In the genomic region with DNA sequence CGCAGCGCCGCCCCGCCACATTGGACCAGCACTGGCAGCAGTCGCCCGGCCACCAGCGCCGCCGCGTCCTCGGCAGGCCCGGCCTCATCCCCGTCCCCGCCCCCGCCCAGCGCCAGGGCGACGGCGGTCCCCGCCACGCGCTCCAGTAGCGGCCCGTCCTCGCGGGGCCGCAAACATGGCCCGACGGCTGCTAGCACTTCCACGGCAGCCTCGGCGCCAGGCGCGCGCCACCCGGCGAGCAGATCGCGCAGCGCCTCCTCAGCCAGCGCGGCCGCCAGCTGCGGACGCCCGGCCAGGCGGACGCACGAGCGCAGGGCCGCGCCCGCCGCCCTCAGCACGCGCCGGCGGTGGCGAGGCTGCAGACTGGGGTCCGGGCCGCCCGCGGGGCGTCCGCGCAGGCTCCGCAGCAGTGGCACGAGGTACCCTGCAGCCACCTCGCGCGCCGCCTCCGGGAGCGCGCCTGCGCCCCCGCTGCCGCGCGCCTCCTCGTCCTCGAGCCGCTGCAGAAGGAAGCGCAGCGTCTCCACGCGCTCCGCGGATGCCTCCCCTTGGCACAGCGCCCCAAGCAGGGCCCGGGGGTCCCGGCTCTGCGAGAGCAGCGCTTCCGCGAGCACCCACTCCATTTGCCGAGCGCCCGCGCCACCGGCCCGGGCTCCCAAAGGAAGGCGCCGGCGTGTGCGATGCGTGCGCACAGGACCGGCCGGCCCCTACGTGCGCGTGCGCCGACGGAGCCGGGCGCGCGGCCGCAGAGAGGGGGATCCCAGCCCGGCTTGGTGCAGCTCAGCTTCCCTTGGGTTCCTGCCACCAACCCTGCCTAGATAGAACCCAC, we compare ENCODE assay signal across 8 cellular contexts. TPM values are rescaled to one million over a fixed set of nuclear protein-coding genes. Genes with fewer than 3 reads are reported as not detected.
DNase-seq lines count a peak whose midpoint lies in the region; ATAC-seq and TF ChIP-seq lines count a peak whose summit lies in the region.

A gene with protein sequence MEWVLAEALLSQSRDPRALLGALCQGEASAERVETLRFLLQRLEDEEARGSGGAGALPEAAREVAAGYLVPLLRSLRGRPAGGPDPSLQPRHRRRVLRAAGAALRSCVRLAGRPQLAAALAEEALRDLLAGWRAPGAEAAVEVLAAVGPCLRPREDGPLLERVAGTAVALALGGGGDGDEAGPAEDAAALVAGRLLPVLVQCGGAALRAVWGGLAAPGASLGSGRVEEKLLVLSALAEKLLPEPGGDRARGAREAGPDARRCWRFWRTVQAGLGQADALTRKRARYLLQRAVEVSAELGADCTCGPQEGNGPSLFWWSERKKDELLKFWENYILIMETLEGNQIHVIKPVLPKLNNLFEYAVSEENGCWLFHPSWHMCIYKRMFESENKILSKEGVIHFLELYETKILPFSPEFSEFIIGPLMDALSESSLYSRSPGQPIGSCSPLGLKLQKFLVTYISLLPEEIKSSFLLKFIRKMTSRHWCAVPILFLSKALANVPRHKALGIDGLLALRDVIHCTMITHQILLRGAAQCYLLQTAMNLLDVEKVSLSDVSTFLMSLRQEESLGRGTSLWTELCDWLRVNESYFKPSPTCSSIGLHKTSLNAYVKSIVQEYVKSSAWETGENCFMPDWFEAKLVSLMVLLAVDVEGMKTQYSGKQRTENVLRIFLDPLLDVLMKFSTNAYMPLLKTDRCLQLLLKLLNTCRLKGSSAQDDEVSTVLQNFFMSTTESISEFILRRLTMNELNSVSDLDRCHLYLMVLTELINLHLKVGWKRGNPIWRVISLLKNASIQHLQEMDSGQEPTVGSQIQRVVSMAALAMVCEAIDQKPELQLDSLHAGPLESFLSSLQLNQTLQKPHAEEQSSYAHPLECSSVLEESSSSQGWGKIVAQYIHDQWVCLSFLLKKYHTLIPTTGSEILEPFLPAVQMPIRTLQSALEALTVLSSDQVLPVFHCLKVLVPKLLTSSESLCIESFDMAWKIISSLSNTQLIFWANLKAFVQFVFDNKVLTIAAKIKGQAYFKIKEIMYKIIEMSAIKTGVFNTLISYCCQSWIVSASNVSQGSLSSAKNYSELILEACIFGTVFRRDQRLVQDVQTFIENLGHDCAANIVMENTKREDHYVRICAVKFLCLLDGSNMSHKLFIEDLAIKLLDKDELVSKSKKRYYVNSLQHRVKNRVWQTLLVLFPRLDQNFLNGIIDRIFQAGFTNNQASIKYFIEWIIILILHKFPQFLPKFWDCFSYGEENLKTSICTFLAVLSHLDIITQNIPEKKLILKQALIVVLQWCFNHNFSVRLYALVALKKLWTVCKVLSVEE (N-terminal part only) (minus strand): TSS at position 699 of the 829 bp plus-strand sequence. CDS start 76 bp downstream, at position 623.

- peak within 1 kb of the TSS; percentile 78 for H3K4me3 ChIP-seq in NT2/D1 (ENCODE audit: insufficient read length, low read depth)
- H3K4me3 ChIP-seq in mucosa of descending colon = peak within 1 kb of the TSS; percentile 50

- intact Hi-C loops in Calu3 (cut with micrococcal nuclease; ENCODE audit: unreplicated experiment) = no loop called here
- intact Hi-C loops in mucosa of descending colon (cut with DNase I, micrococcal nuclease) = no loop called here

- peaks cover 24% of the 10 kb centered on the region for H3K27me3 Mint-ChIP-seq in Calu3 (ENCODE audit: unreplicated experiment)

- H3K9ac ChIP-seq in NT2/D1 (ENCODE audit: insufficient read length, low read depth) = peak within 1 kb of the TSS; percentile 92

- H3K36me3 ChIP-seq in NT2/D1 (ENCODE audit: insufficient read depth, insufficient read length, low read length) = no peaks in the 10 kb centered on the region
- no peaks in the 10 kb centered on the region for H3K36me3 ChIP-seq in mucosa of descending colon (ENCODE audit: low read depth)

- no peaks in the 10 kb centered on the region for H3K27me3 ChIP-seq in NT2/D1 (ENCODE audit: insufficient read depth, insufficient read length)

- H3K36me3 Mint-ChIP-seq in Calu3 (ENCODE audit: insufficient read depth, unreplicated experiment) = peaks cover 17% of the 10 kb centered on the region

- no peaks in the 10 kb centered on the region for H3K9me3 Mint-ChIP-seq in Calu3 (ENCODE audit: low read depth, unreplicated experiment)

- peaks cover 29% of the 10 kb centered on the region for H3K4me1 Mint-ChIP-seq in Calu3 (ENCODE audit: low read depth, unreplicated experiment)

- no peaks in the 10 kb centered on the region for H3K9me3 ChIP-seq in NT2/D1 (ENCODE audit: insufficient read depth, low read length)
- H3K9me3 ChIP-seq in mucosa of descending colon = no peaks in the 10 kb centered on the region

- peak; percentile 86 for ATAC-seq in mucosa of descending colon

- TF ChIP-seq CTCF in Calu3 (IDR thresholded peaks at IDR 0.05; ENCODE audit: unreplicated experiment) = no peak
- TF ChIP-seq CTCF in GM20000 (IDR thresholded peaks at IDR 0.05; ENCODE audit: extremely low read depth, missing control alignments) = peak; percentile 45
- peak; percentile 7 for TF ChIP-seq CTCF in mucosa of descending colon (IDR thresholded peaks at IDR 0.05)

- H3K4me3 Mint-ChIP-seq in Calu3 (ENCODE audit: low read depth, unreplicated experiment) = peak within 1 kb of the TSS; percentile 71

- peak within 1 kb of the TSS; percentile 51 for H3K27ac Mint-ChIP-seq in Calu3 (ENCODE audit: unreplicated experiment)

- H3K4me1 ChIP-seq in NT2/D1 (ENCODE audit: insufficient read depth, insufficient read length) (no peaks in the 10 kb centered on the region), mucosa of descending colon (ENCODE audit: low read depth) (no peaks in the 10 kb centered on the region)

- CTCF ChIA-PET in Calu3 (lab: Charles Lee) = interaction anchor here (0.6 to 1.2 kb wide), 4 partner anchors 8 to 1027 kb away, joined by 3 to 12 read pairs (median 4); no protein-coding TSS in a partner anchor

- BruUV-seq in Calu3 (replicated peaks; lab: Mats Ljungman, UMichigan) = no TSS peak

- peak; percentile 85 for DNase-seq in Calu3
- peak; percentile 90 for DNase-seq in GM20000 (ENCODE audit: low spot score)
- DNase-seq in HT-29 (ENCODE audit: low spot score) = peak; percentile 81
- DNase-seq in NT2/D1 (ENCODE audit: low read depth, low spot score) = peak; percentile 81
- DNase-seq in activated CD8-positive, alpha-beta memory T cell treated with anti-CD3 and anti-CD28 coated beads, Interleukin-2, amount 50 U/mL, for 48 hours = peak; percentile 88
- DNase-seq in epidermal melanocyte (ENCODE audit: insufficient read length, low spot score) = peak; percentile 56
- DNase-seq in mucosa of descending colon = peak; percentile 78 to 85 (median 82)
- peak; percentile 64 for DNase-seq in stimulated activated CD8-positive, alpha-beta memory T cell treated with anti-CD3 and anti-CD28 coated beads, Interleukin-4, amount 100 ng/mL, for 24 hours (ENCODE audit: low read depth)

RNA-seq across cellular contexts. Expression of the gene that starts here (rescaled TPM):
- total RNA-seq in Calu3 (2022) (38.1 and 39.6 TPM in 2 replicates), mucosa of descending colon (10 to 100 TPM; 16.2 to 29.5 (median 23.5) TPM)
- 23.6 and 25.8 TPM in 2 replicates for total RNA-seq in HT-29 (2014; rRNA removed; shearing (Covaris generic))

Comparison
In these comparisons a context has a peak if more than half of its experiments do, and no peak if none do; other contexts are left out.
1. Peak in every context shown above with its lines: DNase-seq, ATAC-seq and H3K4me3 ChIP-seq.